Comparison of ENCODE assay signal across 9 cellular contexts in genomic region chr11:117221775-117222517, GRCh38. TPM values are rescaled to one million over a fixed set of nuclear protein-coding genes. Genes with fewer than 3 reads are reported as not detected.
DNase-seq lines count a peak whose midpoint lies in the region; ATAC-seq and TF ChIP-seq lines count a peak whose summit lies in the region.
"Had no signal": no experiment of that assay in that cellular context is flagged by ENCODE, and none has a peak within 500 bp of the region (broad histone marks: within the 10 kb centered on the region; RNA-seq: fewer than 3 reads in every experiment).

No MANE protein-coding gene starts in this region.

- H3K9me3 ChIP-seq in esophagus muscularis mucosa (no peaks in the 10 kb centered on the region), psoas muscle (no peaks in the 10 kb centered on the region)

- H3K27me3 ChIP-seq in esophagus muscularis mucosa (no peaks in the 10 kb centered on the region), psoas muscle (ENCODE audit: insufficient read depth in 3 of 3, low read length in 2 of 3) (no peaks in the 10 kb centered on the region)

- H3K36me3 ChIP-seq in esophagus muscularis mucosa (peaks cover 3 to 80% (median 50%) of the 10 kb centered on the region in 4 donors), psoas muscle (ENCODE audit: insufficient read depth in 1 of 2, low read depth in 1 of 2) (peaks cover 3 to 60% of the 10 kb centered on the region in 2 donors)

- no peak for TF ChIP-seq EP300 in esophagus muscularis mucosa (IDR thresholded peaks at IDR 0.05)

- peaks cover 6% of the 10 kb centered on the region for H3K4me1 Mint-ChIP-seq in activated T-cell treated with anti-CD3 and anti-CD28 coated beads, Interleukin-2, amount 50 U/mL, for 4 hours (ENCODE audit: low read depth)

- TF ChIP-seq CTCF in esophagus muscularis mucosa (IDR thresholded peaks at IDR 0.05) (peak in 1 of 3 experiments; percentile 18), psoas muscle (IDR thresholded peaks at IDR 0.05) (no peak), GM13976 (IDR thresholded peaks at IDR 0.05; ENCODE audit: borderline replicate concordance, control extremely low read depth, extremely low read depth, insufficient read depth, missing control alignments) (no peak)

- 25% methylated on average over 7 of the region's 7 CpGs for WGBS in esophagus muscularis mucosa
- 11 to 27% (median 15%) methylated on average over 7 of the region's 7 CpGs for WGBS in psoas muscle, 3 donors

- in situ Hi-C loops in GM13976 (cut with MboI; ENCODE audit: low sequenced_read_pairs, unreplicated experiment): loop anchor here (10.0 kb wide), 1 partner anchor 337 kb away; no protein-coding TSS in a partner anchor

- no peak for TF ChIP-seq POLR2A in esophagus muscularis mucosa (IDR thresholded peaks at IDR 0.05; ENCODE audit: low read depth)

- H3K36me3 Mint-ChIP-seq in activated T-cell treated with anti-CD3 and anti-CD28 coated beads, Interleukin-2, amount 50 U/mL, for 4 hours (ENCODE audit: insufficient read depth): peaks cover 58% of the 10 kb centered on the region

- peak overlapping the region; percentile 84 to 95 (median 94) for H3K27ac ChIP-seq in esophagus muscularis mucosa (replicated peaks in 1 of 4)
- peak overlapping the region; percentile 86 for H3K27ac ChIP-seq in psoas muscle

- ATAC-seq in psoas muscle (peak; percentile 53 to 72 (median 68)), GM19351 (IDR thresholded peaks at IDR 0.05; ENCODE audit: unreplicated experiment) (no peak)
- ATAC-seq in activated T-cell treated with anti-CD3 and anti-CD28 coated beads, Interleukin-2, amount 50 U/mL, for 4 hours: no peak
- ATAC-seq: GM12878 had no signal

- H3K4me1 ChIP-seq in esophagus muscularis mucosa: peaks cover 49 to 99% (median 97%) of the 10 kb centered on the region in 4 donors
- H3K4me1 ChIP-seq in psoas muscle: peaks cover 44% of the 10 kb centered on the region

- intact Hi-C loops in esophagus muscularis mucosa (cut with DNase I) (no loop called here), psoas muscle (cut with DNase I) (loop anchor here (2.0 to 10.0 kb wide), 4 partner anchors 39 to 257 kb away; no protein-coding TSS in a partner anchor)

- no peaks in the 10 kb centered on the region for H3K27me3 Mint-ChIP-seq in activated T-cell treated with anti-CD3 and anti-CD28 coated beads, Interleukin-2, amount 50 U/mL, for 4 hours (ENCODE audit: low read depth)

- H3K4me3 Mint-ChIP-seq in activated T-cell treated with anti-CD3 and anti-CD28 coated beads, Interleukin-2, amount 50 U/mL, for 4 hours: no peak overlapping the region

- DNase-seq in DMS53 treated with DMSO at 0.1 percent for 48 hours (lab: John Stamatoyannopoulos, UW; ENCODE audit: unreplicated experiment) (peak; percentile 35), NCI-H510A treated with DMSO at 0.1 percent for 48 hours (lab: John Stamatoyannopoulos, UW) (peak; percentile 78), esophagus muscularis mucosa (ENCODE audit: extremely low spot score) (no peak), psoas muscle (peak; percentile 74 to 87), GM13976 (ENCODE audit: low spot score) (no peak)
- no peak for DNase-seq in activated T-cell treated with anti-CD3 and anti-CD28 coated beads, Interleukin-2, amount 50 U/mL, for 4 hours
- no peak for DNase-seq in activated CD4-positive, alpha-beta T cell treated with anti-CD3 and anti-CD28 coated beads, Interleukin-2, amount 50 U/mL, for 48 hours

- peak overlapping the region in 3 of 4 donors; percentile 4 to 19 (median 17) for H3K4me3 ChIP-seq in esophagus muscularis mucosa
- no peak overlapping the region for H3K4me3 ChIP-seq in psoas muscle
- H3K4me3 ChIP-seq: GM12878 had no signal

- no peaks in the 10 kb centered on the region for H3K9me3 Mint-ChIP-seq in activated T-cell treated with anti-CD3 and anti-CD28 coated beads, Interleukin-2, amount 50 U/mL, for 4 hours

RNA-seq across cellular contexts. Expression of gene PCSK7, which starts 9.9 kb away (rescaled TPM):
- total RNA-seq in esophagus muscularis mucosa (10 to 100 TPM; 27.8 to 43.7 (median 31.9) TPM), psoas muscle (10 to 100 TPM; 15.8 to 23.6 (median 20.8) TPM)
- polyA plus RNA-seq in psoas muscle: 10 to 100 TPM in 2 of 3 donors, 1 to 10 TPM in 1; 9.9 to 17.5 (median 13.4) TPM
- total RNA-seq in activated T-cell treated with anti-CD3 and anti-CD28 coated beads, Interleukin-2, amount 50 U/mL, for 4 hours: 100 to 1,000 TPM; 112 to 139 (median 123) TPM

RNA-seq across cellular contexts. Expression of gene RNF214, which starts 10.5 kb away (rescaled TPM):
- total RNA-seq in esophagus muscularis mucosa: 10 to 100 TPM; 12.4 to 21.5 (median 18.4) TPM
- 10 to 100 TPM; 31.0 to 39.4 (median 34.7) TPM for total RNA-seq in psoas muscle
- polyA plus RNA-seq in psoas muscle: 10 to 100 TPM; 12.4 to 19.7 (median 16.8) TPM
- total RNA-seq in activated T-cell treated with anti-CD3 and anti-CD28 coated beads, Interleukin-2, amount 50 U/mL, for 4 hours: 10 to 100 TPM; 16.2 to 17.9 (median 16.9) TPM

RNA-seq across cellular contexts. Expression of gene TAGLN, which starts 22.8 kb away (rescaled TPM):
- over 10,000 TPM; 12,513 to 19,293 (median 14,679) TPM for total RNA-seq in esophagus muscularis mucosa
- total RNA-seq in psoas muscle: 10 to 100 TPM; 36.2 to 73.0 (median 51.7) TPM
- 100 to 1,000 TPM in 2 of 3 donors, 10 to 100 TPM in 1; 86.5 to 140 (median 117) TPM for polyA plus RNA-seq in psoas muscle
- total RNA-seq in activated T-cell treated with anti-CD3 and anti-CD28 coated beads, Interleukin-2, amount 50 U/mL, for 4 hours: 1 to 10 TPM; 2.5 to 3.9 (median 3.2) TPM

RNA-seq across cellular contexts. Expression of gene SIDT2, which starts 43.4 kb away (rescaled TPM):
- total RNA-seq in esophagus muscularis mucosa (10 to 100 TPM; 26.5 to 34.1 (median 29.3) TPM), psoas muscle (10 to 100 TPM; 12.6 to 22.8 (median 19.9) TPM)
- 10 to 100 TPM in 1 of 3 donors, 1 to 10 TPM in 2; 7.1 to 10.5 (median 7.3) TPM for polyA plus RNA-seq in psoas muscle
- 10 to 100 TPM; 11.1 to 15.4 (median 12.9) TPM for total RNA-seq in activated T-cell treated with anti-CD3 and anti-CD28 coated beads, Interleukin-2, amount 50 U/mL, for 4 hours

Comparison
In these comparisons a context has a peak if more than half of its experiments do, and no peak if none do; other contexts are left out.
1. DNase-seq: peak in DMS53 treated with DMSO at 0.1 percent for 48 hours (single experiment), NCI-H510A treated with DMSO at 0.1 percent for 48 hours (single experiment) and psoas muscle (2 of 2); none in esophagus muscularis mucosa (single experiment), GM13976 (single experiment), activated T-cell treated with anti-CD3 and anti-CD28 coated beads, Interleukin-2, amount 50 U/mL, for 4 hours (single experiment) and activated CD4-positive, alpha-beta T cell treated with anti-CD3 and anti-CD28 coated beads, Interleukin-2, amount 50 U/mL, for 48 hours (0 of 2).
2. ATAC-seq: peak in psoas muscle (4 of 4); none in GM19351 (single experiment) and activated T-cell treated with anti-CD3 and anti-CD28 coated beads, Interleukin-2, amount 50 U/mL, for 4 hours (0 of 2).
3. RNA of gene TAGLN, which starts 22.8 kb away (total RNA-seq): 12,513 to 19,293 TPM in esophagus muscularis mucosa; 36.2 to 73.0 TPM in psoas muscle and 2.5 to 3.9 TPM in activated T-cell treated with anti-CD3 and anti-CD28 coated beads, Interleukin-2, amount 50 U/mL, for 4 hours; every median in the first group is over 100 times any median in the second.